8 cellular contexts compared by ENCODE assay signal in the genomic region with DNA sequence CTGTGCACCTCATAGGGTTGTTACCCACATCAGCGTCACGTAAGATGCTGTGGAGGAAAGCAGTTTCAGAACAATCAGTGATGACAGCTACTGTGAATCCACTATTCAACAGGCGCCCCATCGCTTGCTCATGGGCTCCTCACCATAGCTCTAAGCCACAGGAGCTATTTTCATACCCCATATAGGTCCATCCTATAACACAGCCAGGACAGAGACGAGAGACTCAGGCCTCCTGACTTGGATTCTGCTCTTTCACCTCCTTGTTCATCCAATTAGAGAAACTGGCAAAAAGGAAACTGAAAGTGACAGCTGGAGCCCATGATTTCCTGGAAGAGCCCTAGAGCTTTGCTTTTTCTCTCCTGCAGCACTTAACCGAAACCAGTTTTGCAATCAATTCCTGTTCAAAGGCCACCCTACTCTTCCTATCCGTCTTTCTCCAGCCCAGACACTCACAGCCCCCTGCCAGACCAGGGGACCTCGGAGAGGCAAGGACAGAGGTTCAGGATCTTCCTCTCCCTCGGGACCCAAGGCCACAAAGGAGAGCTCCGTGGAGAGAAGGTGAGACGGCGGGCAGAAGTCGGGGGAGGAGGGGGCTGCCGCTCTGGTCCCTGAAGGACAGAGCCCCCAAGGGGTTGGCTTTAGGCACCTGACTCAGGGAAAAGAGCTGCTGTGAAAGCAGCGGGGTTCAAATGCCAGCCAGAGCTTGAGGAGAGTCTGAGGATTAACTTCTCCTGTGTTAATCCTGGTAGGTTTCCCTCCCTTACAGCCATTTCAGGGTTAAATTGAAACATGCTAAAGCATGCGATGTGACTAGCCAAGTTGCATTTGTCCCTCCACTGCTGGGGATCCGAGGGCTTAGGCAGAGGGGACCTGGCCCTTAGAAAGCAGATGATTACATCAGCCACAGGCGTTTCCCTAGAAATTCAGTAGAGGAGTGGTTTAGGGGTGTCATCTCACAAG. TPM values are rescaled to one million over a fixed set of nuclear protein-coding genes. Genes with fewer than 3 reads are reported as not detected.
DNase-seq lines count a peak whose midpoint lies in the region; ATAC-seq, FAIRE-seq and TF ChIP-seq lines count a peak whose summit lies in the region.

APOL6 (plus strand) TSS at position 381 of the 960 bp plus-strand sequence. CDS start 7,980 bp downstream, outside the sequence.

- peak in 1 of 4 donors; percentile 13 for TF ChIP-seq EP300 in sigmoid colon (IDR thresholded peaks at IDR 0.05)

- H3K4me2 ChIP-seq in SU-DHL-6 (ENCODE audit: low read depth, low read length, poor library complexity, severe bottlenecking): peak within 1 kb of the TSS; percentile 84

- intact Hi-C loops in left ventricle myocardium inferior (cut with micrococcal nuclease) (no loop called here), sigmoid colon (cut with DNase I) (loop anchor here (5.0 kb wide), 1 partner anchor 109 kb away; no protein-coding TSS in a partner anchor)

- H3K9ac ChIP-seq in SU-DHL-6 (ENCODE audit: low read length): peak within 1 kb of the TSS; percentile 45

- peak; percentile 92 for FAIRE-seq in GM12892 (lab: Jason Lieb, UNC)

- H3K4me3 Mint-ChIP-seq in activated naive CD8-positive, alpha-beta T cell treated with anti-CD3 and anti-CD28 coated beads, Interleukin-2, amount 50 U/mL, for 24 hours: peak within 1 kb of the TSS; percentile 97

- TF ChIP-seq POLR2A in GM12892 (IDR thresholded peaks at IDR 0.05; ENCODE audit: low read depth, low read length) (peak; percentile 65; the same call in 1 of the 2 replicates), sigmoid colon (IDR thresholded peaks at IDR 0.05) (peak; percentile 8 to 35)

- DNase-seq in GM12892 (ENCODE audit: insufficient read length) (no peak), left ventricle myocardium inferior (no peak), sigmoid colon (peak; percentile 74)
- peak; percentile 50 for DNase-seq in activated naive CD8-positive, alpha-beta T cell treated with anti-CD3 and anti-CD28 coated beads, Interleukin-2, amount 50 U/mL, for 24 hours

- 6 to 8% methylated on average over 18 of the region's 18 CpGs for WGBS in sigmoid colon, 2 donors

- H3K27ac ChIP-seq in SU-DHL-6 (ENCODE audit: low read depth, low read length) (peak within 1 kb of the TSS; percentile 88), left ventricle myocardium inferior (replicated peaks) (peak within 1 kb of the TSS; percentile 89), sigmoid colon (peak within 1 kb of the TSS; percentile 85 to 93 (median 91))

- no peaks in the 10 kb centered on the region for H3K9me2 ChIP-seq in SU-DHL-6 (replicated peaks; ENCODE audit: insufficient read depth, low read length)

- H3K79me2 ChIP-seq in SU-DHL-6 (ENCODE audit: insufficient read depth, low read length): no peaks in the 10 kb centered on the region

- H3K4me1 ChIP-seq in left ventricle myocardium inferior (peaks cover 38% of the 10 kb centered on the region), sigmoid colon (peaks cover 0 to 44% (median 34%) of the 10 kb centered on the region in 4 donors)

- no peaks in the 10 kb centered on the region for H3K36me3 ChIP-seq in SU-DHL-6 (ENCODE audit: low read length)
- peaks cover 6% of the 10 kb centered on the region for H3K36me3 ChIP-seq in left ventricle myocardium inferior
- H3K36me3 ChIP-seq in sigmoid colon: no peaks in the 10 kb centered on the region

- peaks cover 21% of the 10 kb centered on the region for H3F3A ChIP-seq in SU-DHL-6 (ENCODE audit: insufficient read depth)

- peaks cover 48% of the 10 kb centered on the region for H3K4me1 Mint-ChIP-seq in activated naive CD8-positive, alpha-beta T cell treated with anti-CD3 and anti-CD28 coated beads, Interleukin-2, amount 50 U/mL, for 24 hours

- H3K4me3 ChIP-seq in SU-DHL-6 (ENCODE audit: insufficient read depth, low read length, poor library complexity, severe bottlenecking) (peak within 1 kb of the TSS; percentile 39), left ventricle myocardium inferior (peak within 1 kb of the TSS; percentile 72), sigmoid colon (peak within 1 kb of the TSS; percentile 58 to 74 (median 67))

- peak within 1 kb of the TSS; percentile 32 for H2AFZ ChIP-seq in SU-DHL-6 (ENCODE audit: low read depth, low read length, severe bottlenecking)

- no peak for TF ChIP-seq CTCF in SU-DHL-6 (IDR thresholded peaks at IDR 0.05; ENCODE audit: insufficient read depth, low read length, poor library complexity, severe bottlenecking)
- TF ChIP-seq CTCF in left ventricle myocardium inferior (IDR thresholded peaks at IDR 0.05; ENCODE audit: borderline replicate concordance): no peak
- TF ChIP-seq CTCF in sigmoid colon (IDR thresholded peaks at IDR 0.05): no peak

- H3K27me3 ChIP-seq in SU-DHL-6 (ENCODE audit: low read length) (no peaks in the 10 kb centered on the region), left ventricle myocardium inferior (ENCODE audit: low read depth) (no peaks in the 10 kb centered on the region), sigmoid colon (no peaks in the 10 kb centered on the region)

- H3K9me3 ChIP-seq in SU-DHL-6 (ENCODE audit: insufficient read depth, low read length) (no peaks in the 10 kb centered on the region), left ventricle myocardium inferior (replicated peaks) (peaks cover 6% of the 10 kb centered on the region), sigmoid colon (no peaks in the 10 kb centered on the region)

- ATAC-seq in HG03354 (IDR thresholded peaks at IDR 0.05; ENCODE audit: poor library complexity, severe bottlenecking, unreplicated experiment) (peak; percentile 65), HG03460 (IDR thresholded peaks at IDR 0.05; ENCODE audit: unreplicated experiment) (no peak), HG03139 (IDR thresholded peaks at IDR 0.05; ENCODE audit: unreplicated experiment) (no peak)
- ATAC-seq in activated naive CD8-positive, alpha-beta T cell treated with anti-CD3 and anti-CD28 coated beads, Interleukin-2, amount 50 U/mL, for 24 hours: peak; percentile 87

- no peaks in the 10 kb centered on the region for H4K20me1 ChIP-seq in SU-DHL-6 (ENCODE audit: low read depth, low read length)

- peak within 1 kb of the TSS; percentile 98 for H3K27ac Mint-ChIP-seq in activated naive CD8-positive, alpha-beta T cell treated with anti-CD3 and anti-CD28 coated beads, Interleukin-2, amount 50 U/mL, for 24 hours

- H3K36me3 Mint-ChIP-seq in activated naive CD8-positive, alpha-beta T cell treated with anti-CD3 and anti-CD28 coated beads, Interleukin-2, amount 50 U/mL, for 24 hours (ENCODE audit: low read depth): peaks cover 30% of the 10 kb centered on the region

- no peaks in the 10 kb centered on the region for H3K27me3 Mint-ChIP-seq in activated naive CD8-positive, alpha-beta T cell treated with anti-CD3 and anti-CD28 coated beads, Interleukin-2, amount 50 U/mL, for 24 hours

- H3K9me3 Mint-ChIP-seq in activated naive CD8-positive, alpha-beta T cell treated with anti-CD3 and anti-CD28 coated beads, Interleukin-2, amount 50 U/mL, for 24 hours: no peaks in the 10 kb centered on the region

RNA-seq across cellular contexts. Expression of gene APOL6, which starts in this region (rescaled TPM):
- polyA plus RNA-seq in GM12892 (2012; ENCODE audit: missing spikeins): 6.1 TPM
- total RNA-seq in left ventricle myocardium inferior: 4.8 TPM
- total RNA-seq in sigmoid colon: 10 to 100 TPM; 15.8 to 28.2 (median 17.0) TPM
- polyA plus RNA-seq in sigmoid colon: 10 to 100 TPM in 1 of 3 donors, 1 to 10 TPM in 2; 4.2 to 24.3 (median 7.9) TPM

Comparison
In these comparisons a context has a peak if more than half of its experiments do, and no peak if none do; other contexts are left out.
1. DNase-seq: peak in activated naive CD8-positive, alpha-beta T cell treated with anti-CD3 and anti-CD28 coated beads, Interleukin-2, amount 50 U/mL, for 24 hours (single experiment) and sigmoid colon (single experiment); none in GM12892 (single experiment) and left ventricle myocardium inferior (single experiment).
2. ATAC-seq: peak in HG03354 (single experiment) and activated naive CD8-positive, alpha-beta T cell treated with anti-CD3 and anti-CD28 coated beads, Interleukin-2, amount 50 U/mL, for 24 hours (single experiment); none in HG03460 (single experiment) and HG03139 (single experiment).
3. Peak in every context shown above with its lines, with median percentiles within 50 percentile points of each other: H3K27ac ChIP-seq and H3K4me3 ChIP-seq.